ENCODE assay signal across 23 cellular contexts in the genomic region with DNA sequence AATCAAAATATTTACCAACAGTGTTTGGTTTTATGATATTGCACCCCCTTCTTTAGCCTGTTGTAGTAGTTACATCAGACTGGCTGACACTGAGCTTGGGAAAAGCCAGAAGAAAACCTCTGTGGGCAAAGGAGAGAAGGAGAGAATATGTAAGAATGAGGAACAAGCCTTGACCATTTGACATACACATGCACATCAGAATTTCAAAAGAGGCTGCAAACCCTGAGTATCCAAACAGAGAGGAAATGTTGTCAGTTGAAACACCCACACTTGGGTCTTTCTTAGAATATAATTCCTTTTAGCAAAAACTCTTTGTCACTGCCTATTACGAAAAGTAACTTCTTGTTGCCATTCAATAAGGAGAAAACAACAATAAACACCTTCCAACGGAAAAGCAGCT.
"Had no signal": no experiment of that assay in that cellular context is flagged by ENCODE, and none has a peak within 500 bp of the region (broad histone marks: within the 10 kb centered on the region; RNA-seq: fewer than 3 reads in every experiment).

No MANE protein-coding gene starts in this region.

- H3K27ac ChIP-seq: body of pancreas, colonic mucosa, gastroesophageal sphincter, parathyroid adenoma, psoas muscle, right atrium auricular region had no signal

- H2AFZ ChIP-seq: parathyroid adenoma had no signal

- H3K4me3 ChIP-seq: body of pancreas, colonic mucosa, gastroesophageal sphincter, psoas muscle, right atrium auricular region, smooth muscle cell, tibial nerve had no signal

- DNase-seq: activated CD4-positive, alpha-beta memory T cell treated with anti-CD3 and anti-CD28 coated beads, Interleukin-2, amount 10 ng/mL, durations not matched to agents 7 days and 5 days; activated CD4-positive, alpha-beta T cell treated with anti-CD3 and anti-CD28 coated beads for 1 hour; activated CD4-positive, alpha-beta T cell treated with anti-CD3 and anti-CD28 coated beads, Interleukin-2, amount 10 ng/mL, durations not matched to agents 7 days and 5 days; activated gamma-delta T cell treated with Interleukin-2 at 50 U/mL for 16 hours; activated naive CD8-positive, alpha-beta T cell treated with anti-CD3 and anti-CD28 coated beads, Interleukin-2, amount 50 U/mL, for 24 hours; activated T-cell treated with anti-CD3 and anti-CD28 coated beads, Interleukin-2, amount 50 U/mL, for 4 hours; body of pancreas; colonic mucosa; effector memory CD8-positive, alpha-beta T cell; erythroblast; hippocampal formation; left cardiac atrium; mammary epithelial cell; naive thymus-derived CD4-positive, alpha-beta T cell; stimulated activated CD4-positive, alpha-beta T cell treated with anti-CD3 and anti-CD28 coated beads, Interleukin-1b, Interleukin-23, amount 100 ng/mL, for 48 hours; stimulated activated naive CD4-positive, alpha-beta T cell; T-helper 9 cell had no signal

- H3K27me3 ChIP-seq: body of pancreas, colonic mucosa, gastroesophageal sphincter, right atrium auricular region, tibial nerve had no signal

- H3K36me3 ChIP-seq: colonic mucosa, gastroesophageal sphincter, right atrium auricular region, tibial nerve had no signal

- H3K4me1 ChIP-seq: body of pancreas, colonic mucosa, gastroesophageal sphincter, parathyroid adenoma, psoas muscle, right atrium auricular region, tibial nerve had no signal

- H3K9ac ChIP-seq: parathyroid adenoma had no signal

- H3K4me2 ChIP-seq: smooth muscle cell had no signal

- H3K79me2 ChIP-seq: parathyroid adenoma had no signal

- H3K9me3 ChIP-seq: body of pancreas, colonic mucosa, gastroesophageal sphincter, psoas muscle, right atrium auricular region, tibial nerve had no signal
